ENCODE assay signal across 15 cellular contexts in genomic region chr16:14105976-14106375, GRCh38.
"Had no signal": no experiment of that assay in that cellular context is flagged by ENCODE, and none has a peak within 500 bp of the region (broad histone marks: within the 10 kb centered on the region; RNA-seq: fewer than 3 reads in every experiment).

No MANE protein-coding gene starts in this region.

- H3K4me3 Mint-ChIP-seq: activated CD4-positive, alpha-beta T cell treated with anti-CD3 and anti-CD28 coated beads for 36 hours; activated CD8-positive, alpha-beta T cell treated with anti-CD3 and anti-CD28 coated beads for 36 hours; activated naive CD8-positive, alpha-beta T cell treated with anti-CD3 and anti-CD28 coated beads, Interleukin-2, amount 50 U/mL, for 24 hours; stimulated activated naive B cell treated with anti-CD40 and anti-IgM and Interleukin-4, amounts not matched to agents 10 μg/mL and 1 μg/mL and 100 μg/mL, for 72 hours had no signal

- H3K9me3 ChIP-seq: ascending aorta, neutrophil, suprapubic skin had no signal

- DNase-seq: activated CD4-positive, alpha-beta T cell treated with anti-CD3 and anti-CD28 coated beads for 36 hours; activated CD8-positive, alpha-beta memory T cell treated with anti-CD3 and anti-CD28 coated beads, Interleukin-2, amount 50 U/mL, for 48 hours; activated CD8-positive, alpha-beta T cell treated with anti-CD3 and anti-CD28 coated beads for 36 hours; activated naive CD4-positive, alpha-beta T cell; activated naive CD8-positive, alpha-beta T cell treated with anti-CD3 and anti-CD28 coated beads, Interleukin-2, amount 50 U/mL, for 24 hours; midbrain; stimulated activated CD4-positive, alpha-beta T cell treated with anti-CD3 and anti-CD28 coated beads, Interleukin-2, amount 100 ng/mL, for 24 hours; stimulated activated naive B cell treated with anti-CD40 and anti-IgM and Interleukin-4, amounts not matched to agents 10 μg/mL and 1 μg/mL and 100 μg/mL, for 72 hours; T-helper 9 cell had no signal

- H3K36me3 ChIP-seq: ascending aorta, neutrophil, suprapubic skin had no signal

- H3K27ac Mint-ChIP-seq: activated CD4-positive, alpha-beta T cell treated with anti-CD3 and anti-CD28 coated beads for 36 hours; activated CD8-positive, alpha-beta T cell treated with anti-CD3 and anti-CD28 coated beads for 36 hours; activated naive CD8-positive, alpha-beta T cell treated with anti-CD3 and anti-CD28 coated beads, Interleukin-2, amount 50 U/mL, for 24 hours; stimulated activated naive B cell treated with anti-CD40 and anti-IgM and Interleukin-4, amounts not matched to agents 10 μg/mL and 1 μg/mL and 100 μg/mL, for 72 hours had no signal

- H3K9me3 Mint-ChIP-seq: activated CD8-positive, alpha-beta T cell treated with anti-CD3 and anti-CD28 coated beads for 36 hours; activated naive CD8-positive, alpha-beta T cell treated with anti-CD3 and anti-CD28 coated beads, Interleukin-2, amount 50 U/mL, for 24 hours; stimulated activated naive B cell treated with anti-CD40 and anti-IgM and Interleukin-4, amounts not matched to agents 10 μg/mL and 1 μg/mL and 100 μg/mL, for 72 hours had no signal

- ATAC-seq: activated CD4-positive, alpha-beta T cell treated with anti-CD3 and anti-CD28 coated beads for 36 hours; activated CD8-positive, alpha-beta T cell treated with anti-CD3 and anti-CD28 coated beads for 36 hours; activated naive CD8-positive, alpha-beta T cell treated with anti-CD3 and anti-CD28 coated beads, Interleukin-2, amount 50 U/mL, for 24 hours; sciatic nerve; stimulated activated naive B cell treated with anti-CD40 and anti-IgM and Interleukin-4, amounts not matched to agents 10 μg/mL and 1 μg/mL and 100 μg/mL, for 72 hours had no signal

- H3K4me3 ChIP-seq: ascending aorta, lung, suprapubic skin had no signal

- H3K27ac ChIP-seq: ascending aorta, neutrophil, suprapubic skin had no signal

- H3K27me3 Mint-ChIP-seq: activated CD4-positive, alpha-beta T cell treated with anti-CD3 and anti-CD28 coated beads for 36 hours; activated CD8-positive, alpha-beta T cell treated with anti-CD3 and anti-CD28 coated beads for 36 hours; activated naive CD8-positive, alpha-beta T cell treated with anti-CD3 and anti-CD28 coated beads, Interleukin-2, amount 50 U/mL, for 24 hours; stimulated activated naive B cell treated with anti-CD40 and anti-IgM and Interleukin-4, amounts not matched to agents 10 μg/mL and 1 μg/mL and 100 μg/mL, for 72 hours had no signal

- H3K27me3 ChIP-seq: ascending aorta, neutrophil, suprapubic skin had no signal

- FAIRE-seq: colon had no signal
